In the genomic region with DNA sequence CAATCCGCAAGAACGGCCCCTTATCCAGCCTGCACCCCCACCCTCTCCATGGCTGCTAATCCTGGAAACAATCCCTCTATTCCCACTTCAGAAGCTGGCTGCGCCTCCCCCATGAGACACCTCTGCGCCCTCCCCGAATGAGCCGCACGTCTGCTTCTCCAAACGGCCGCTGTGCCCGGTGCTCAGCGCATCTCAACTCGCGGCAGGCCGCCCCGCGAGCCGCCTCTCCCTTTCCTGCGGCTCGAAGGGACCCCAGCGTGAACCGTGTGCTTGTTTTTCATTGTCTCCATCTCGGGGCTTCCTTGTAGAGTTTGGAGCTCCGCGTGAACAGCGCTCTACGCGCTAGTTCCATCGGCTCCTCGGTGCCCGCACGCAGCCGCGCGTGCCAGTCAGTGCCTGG, we compare ENCODE assay signal across 21 cellular contexts. TPM values are rescaled to one million over a fixed set of nuclear protein-coding genes. Genes with fewer than 3 reads are reported as not detected.
DNase-seq lines count a peak whose midpoint lies in the region; ATAC-seq and TF ChIP-seq lines count a peak whose summit lies in the region.
"Had no signal": no experiment of that assay in that cellular context is flagged by ENCODE, and none has a peak within 500 bp of the region (broad histone marks: within the 10 kb centered on the region; RNA-seq: fewer than 3 reads in every experiment).

No MANE protein-coding gene starts in this region.

- H3K36me3 Mint-ChIP-seq in activated CD4-positive, alpha-beta T cell treated with anti-CD3 and anti-CD28 coated beads, Interleukin-2, amount 10 ng/mL, durations not matched to agents 24 days and 14 days (ENCODE audit: low read depth) = peaks cover 4% of the 10 kb centered on the region
- peaks cover 5% of the 10 kb centered on the region for H3K36me3 Mint-ChIP-seq in activated CD4-positive, alpha-beta T cell treated with anti-CD3 and anti-CD28 coated beads, Interleukin-2, amount 10 ng/mL, durations not matched to agents 7 days and 5 days (ENCODE audit: low read depth)
- H3K36me3 Mint-ChIP-seq in GM23338 (ENCODE audit: low read depth) = no peaks in the 10 kb centered on the region
- H3K36me3 Mint-ChIP-seq: activated naive CD4-positive, alpha-beta T cell treated with anti-CD3 and anti-CD28 coated beads, Interleukin-2, amount 10 ng/mL, durations not matched to agents 7 days and 5 days; CD4-positive, CD25-positive, alpha-beta regulatory T cell had no signal

- TF ChIP-seq CTCF in GM23338 (conservative IDR thresholded peaks at IDR 0.05; ENCODE audit: low read depth in 2 of 2) = no peak
- peak in 1 of 56 donors; percentile 8 for TF ChIP-seq CTCF in dorsolateral prefrontal cortex (IDR thresholded peaks at IDR 0.05 in 54 of 56, conservative IDR thresholded peaks at IDR 0.05 in 2 of 56; ENCODE audit: low read depth in 1 of 56, partially characterized antibody in 56 of 56)
- TF ChIP-seq CTCF in osteoblast (IDR thresholded peaks at IDR 0.05; ENCODE audit: extremely low read depth, low read depth, low read length) = no peak
- TF ChIP-seq CTCF in GM10248 (IDR thresholded peaks at IDR 0.05; ENCODE audit: control extremely low read depth, extremely low read depth, low read depth, missing control alignments) = no peak
- TF ChIP-seq CTCF in brain microvascular endothelial cell (IDR thresholded peaks at IDR 0.05; ENCODE audit: low read depth, low read length, missing control alignments) = no peak

- H4K20me1 ChIP-seq in GM23338 (replicated peaks; ENCODE audit: insufficient read depth) (no peaks in the 10 kb centered on the region), osteoblast (ENCODE audit: insufficient read depth, low read length) (no peaks in the 10 kb centered on the region)

- peaks cover 24% of the 10 kb centered on the region for H3K27me3 Mint-ChIP-seq in activated CD4-positive, alpha-beta T cell treated with anti-CD3 and anti-CD28 coated beads, Interleukin-2, amount 10 ng/mL, durations not matched to agents 24 days and 14 days
- H3K27me3 Mint-ChIP-seq in activated CD4-positive, alpha-beta T cell treated with anti-CD3 and anti-CD28 coated beads, Interleukin-2, amount 10 ng/mL, durations not matched to agents 7 days and 5 days = peaks cover 20% of the 10 kb centered on the region
- H3K27me3 Mint-ChIP-seq in GM23338 (ENCODE audit: insufficient read depth, low read depth, poor library complexity) = peaks cover 2% of the 10 kb centered on the region

- no peaks in the 10 kb centered on the region for H3F3A ChIP-seq in GM23338 (replicated peaks; ENCODE audit: low read depth)

- POLR2A ChIA-PET in activated CD4-positive, alpha-beta T cell treated with anti-CD3 and anti-CD28 coated beads, Interleukin-2, amount 10 ng/mL, durations not matched to agents 7 days and 5 days (lab: Charles Lee) = no interaction called here
- POLR2A ChIA-PET in GM10248 (lab: Yijun Ruan, JAX) = no interaction called here

- peak overlapping the region; percentile 66; the same call in 1 of the 2 replicates for H2AFZ ChIP-seq in GM23338
- peak overlapping the region; percentile 47 for H2AFZ ChIP-seq in osteoblast (ENCODE audit: low read length)

- no peaks in the 10 kb centered on the region for H3K9me3 ChIP-seq in osteoblast (ENCODE audit: low read depth, low read length)
- H3K9me3 ChIP-seq: heart right ventricle had no signal

- intact Hi-C loops in activated CD4-positive, alpha-beta T cell treated with anti-CD3 and anti-CD28 coated beads, Interleukin-2, amount 10 ng/mL, durations not matched to agents 24 days and 14 days (cut with micrococcal nuclease) = no loop called here
- intact Hi-C loops in dorsolateral prefrontal cortex (cut with DNase I) = loop anchor here in 1 of 2 donors (10.0 kb wide), 1 partner anchor 806 kb away; no protein-coding TSS in a partner anchor

- H3K4me1 ChIP-seq in GM23338 (ENCODE audit: insufficient read depth) = peaks cover 20% of the 10 kb centered on the region
- peaks cover 2% of the 10 kb centered on the region for H3K4me1 ChIP-seq in osteoblast (ENCODE audit: insufficient read depth, low read length)

- H3K4me3 Mint-ChIP-seq in activated CD4-positive, alpha-beta T cell treated with anti-CD3 and anti-CD28 coated beads, Interleukin-2, amount 10 ng/mL, durations not matched to agents 24 days and 14 days = peak overlapping the region; percentile 30
- no peak overlapping the region for H3K4me3 Mint-ChIP-seq in activated CD4-positive, alpha-beta T cell treated with anti-CD3 and anti-CD28 coated beads, Interleukin-2, amount 10 ng/mL, durations not matched to agents 7 days and 5 days
- H3K4me3 Mint-ChIP-seq in GM23338 = no peak overlapping the region
- H3K4me3 Mint-ChIP-seq: activated naive CD4-positive, alpha-beta T cell treated with anti-CD3 and anti-CD28 coated beads, Interleukin-2, amount 10 ng/mL, durations not matched to agents 7 days and 5 days; IgD-negative memory B cell had no signal

- ATAC-seq in GM23338 = no peak
- ATAC-seq: activated CD4-positive, CD25-positive, alpha-beta regulatory T cell treated with anti-CD3 and anti-CD28 coated beads, Interleukin-2, amount 50 U/mL, for 24 hours; heart right ventricle; sciatic nerve had no signal

- peaks cover 19% of the 10 kb centered on the region for H3K4me1 Mint-ChIP-seq in activated CD4-positive, alpha-beta T cell treated with anti-CD3 and anti-CD28 coated beads, Interleukin-2, amount 10 ng/mL, durations not matched to agents 24 days and 14 days
- peaks cover 45% of the 10 kb centered on the region for H3K4me1 Mint-ChIP-seq in activated CD4-positive, alpha-beta T cell treated with anti-CD3 and anti-CD28 coated beads, Interleukin-2, amount 10 ng/mL, durations not matched to agents 7 days and 5 days
- peaks cover 18% of the 10 kb centered on the region for H3K4me1 Mint-ChIP-seq in GM23338

- DNase-seq in activated CD4-positive, alpha-beta T cell treated with anti-CD3 and anti-CD28 coated beads, Interleukin-2, amount 10 ng/mL, durations not matched to agents 24 days and 14 days = no peak
- no peak for DNase-seq in activated CD4-positive, alpha-beta T cell treated with anti-CD3 and anti-CD28 coated beads, Interleukin-2, amount 10 ng/mL, durations not matched to agents 7 days and 5 days
- DNase-seq in GM23338 (ENCODE audit: low spot score) (no peak), dorsolateral prefrontal cortex (peak in 1 of 10 donors; percentile 56), osteoblast (ENCODE audit: insufficient read length, low spot score, missing footprints) (peak; percentile 69), GM10248 (ENCODE audit: extremely low spot score) (no peak), SKM-1 treated with dmso at 0.1 percent for 144 hours (lab: John Stamatoyannopoulos, UW; ENCODE audit: unreplicated experiment) (no peak), brain microvascular endothelial cell (no peak)
- DNase-seq: activated CD8-positive, alpha-beta memory T cell treated with anti-CD3 and anti-CD28 coated beads, Interleukin-2, amount 50 U/mL, for 48 hours; activated naive CD4-positive, alpha-beta T cell treated with anti-CD3 and anti-CD28 coated beads, Interleukin-2, amount 10 ng/mL, durations not matched to agents 7 days and 5 days; CD4-positive, CD25-positive, alpha-beta regulatory T cell; effector memory CD4-positive, alpha-beta T cell; heart right ventricle; NCI-H187 treated with DMSO at 0.1 percent for 48 hours; NCI-H510A; SHP77 had no signal

- H3K4me3 ChIP-seq in GM23338 (no peak overlapping the region), dorsolateral prefrontal cortex (peak overlapping the region in 57 of 59 donors; percentile 11 to 65 (median 46)), osteoblast (ENCODE audit: insufficient read depth, low read length) (no peak overlapping the region), brain microvascular endothelial cell (ENCODE audit: low read depth, low read length) (no peak overlapping the region)
- H3K4me3 ChIP-seq: cardiac muscle cell had no signal

- H3K4me2 ChIP-seq in GM23338 (no peak overlapping the region), osteoblast (ENCODE audit: insufficient read depth, low read length) (no peak overlapping the region)

- no peak overlapping the region for H3K27ac Mint-ChIP-seq in activated CD4-positive, alpha-beta T cell treated with anti-CD3 and anti-CD28 coated beads, Interleukin-2, amount 10 ng/mL, durations not matched to agents 24 days and 14 days
- no peak overlapping the region for H3K27ac Mint-ChIP-seq in activated CD4-positive, alpha-beta T cell treated with anti-CD3 and anti-CD28 coated beads, Interleukin-2, amount 10 ng/mL, durations not matched to agents 7 days and 5 days
- no peak overlapping the region for H3K27ac Mint-ChIP-seq in GM23338
- H3K27ac Mint-ChIP-seq: activated naive CD4-positive, alpha-beta T cell treated with anti-CD3 and anti-CD28 coated beads, Interleukin-2, amount 10 ng/mL, durations not matched to agents 7 days and 5 days; CD4-positive, CD25-positive, alpha-beta regulatory T cell had no signal

- no peaks in the 10 kb centered on the region for H3K9me2 ChIP-seq in GM23338 (ENCODE audit: insufficient read depth)

- H3K27me3 ChIP-seq in GM23338 (ENCODE audit: insufficient read depth) (no peaks in the 10 kb centered on the region), dorsolateral prefrontal cortex (no peaks in the 10 kb centered on the region), osteoblast (ENCODE audit: insufficient read depth, low read length) (peaks cover 13% of the 10 kb centered on the region), brain microvascular endothelial cell (replicated peaks) (peaks cover 3% of the 10 kb centered on the region)
- H3K27me3 ChIP-seq: cardiac muscle cell had no signal

- CTCF ChIA-PET in activated CD4-positive, alpha-beta T cell treated with anti-CD3 and anti-CD28 coated beads, Interleukin-2, amount 10 ng/mL, durations not matched to agents 7 days and 5 days (lab: Charles Lee) = interaction anchor here (0.9 to 1.8 kb wide), 4 partner anchors 57 to 148 kb away, joined by 3 to 6 read pairs (median 4); no protein-coding TSS in a partner anchor
- CTCF ChIA-PET in GM10248 (lab: Yijun Ruan, JAX) = interaction anchor here (3.8 kb wide), 1 partner anchor 58 kb away, joined by 16 read pairs; no protein-coding TSS in a partner anchor

- no peaks in the 10 kb centered on the region for H3K36me3 ChIP-seq in GM23338 (ENCODE audit: insufficient read depth)
- no peaks in the 10 kb centered on the region for H3K36me3 ChIP-seq in osteoblast (ENCODE audit: insufficient read depth, low read length)
- H3K36me3 ChIP-seq in brain microvascular endothelial cell (replicated peaks) = no peaks in the 10 kb centered on the region
- H3K36me3 ChIP-seq: cardiac muscle cell, heart right ventricle had no signal

- in situ Hi-C loops in brain microvascular endothelial cell (cut with HindIII; ENCODE audit: low pct_ligation_motif_present, low sequenced_read_pairs) = no loop called here

- H3K9me3 Mint-ChIP-seq in activated CD4-positive, alpha-beta T cell treated with anti-CD3 and anti-CD28 coated beads, Interleukin-2, amount 10 ng/mL, durations not matched to agents 24 days and 14 days = no peaks in the 10 kb centered on the region
- H3K9me3 Mint-ChIP-seq in activated CD4-positive, alpha-beta T cell treated with anti-CD3 and anti-CD28 coated beads, Interleukin-2, amount 10 ng/mL, durations not matched to agents 7 days and 5 days = no peaks in the 10 kb centered on the region
- no peaks in the 10 kb centered on the region for H3K9me3 Mint-ChIP-seq in GM23338
- H3K9me3 Mint-ChIP-seq: activated naive CD4-positive, alpha-beta T cell treated with anti-CD3 and anti-CD28 coated beads, Interleukin-2, amount 10 ng/mL, durations not matched to agents 7 days and 5 days had no signal

- H3K27ac ChIP-seq in GM23338 (ENCODE audit: low read depth) = no peak overlapping the region
- H3K27ac ChIP-seq in dorsolateral prefrontal cortex = peak overlapping the region in 58 of 59 donors; percentile 29 to 96 (median 88)
- H3K27ac ChIP-seq in osteoblast (ENCODE audit: low read depth, low read length) = no peak overlapping the region
- H3K27ac ChIP-seq in brain microvascular endothelial cell = no peak overlapping the region
- H3K27ac ChIP-seq: cardiac muscle cell, heart right ventricle had no signal

- H3K79me2 ChIP-seq in GM23338 (replicated peaks; ENCODE audit: insufficient read depth) (no peaks in the 10 kb centered on the region), osteoblast (ENCODE audit: insufficient read depth, low read length) (no peaks in the 10 kb centered on the region)

RNA-seq across cellular contexts. Expression of gene FXYD4, which starts 20.8 kb away (rescaled TPM):
- not detected in 2 replicates for total RNA-seq in activated CD4-positive, alpha-beta T cell treated with anti-CD3 and anti-CD28 coated beads, Interleukin-2, amount 10 ng/mL, durations not matched to agents 24 days and 14 days
- not detected for total RNA-seq in activated CD4-positive, alpha-beta T cell treated with anti-CD3 and anti-CD28 coated beads, Interleukin-2, amount 10 ng/mL, durations not matched to agents 7 days and 5 days
- not detected in 2 replicates for total RNA-seq in GM23338 (2014; rRNA removed; shearing (Covaris generic))
- polyA plus RNA-seq in GM23338 (2016; fragmentation: Nextera tagmentation; extraction: Ambion mirVana) = not detected in 2 replicates
- total RNA-seq in dorsolateral prefrontal cortex (10 to 100 TPM in 1 of 120 experiments, 1 to 10 TPM in 56, under 1 TPM in 3, not detected in 60; 0.84 to 12.4 (median 2.4) TPM), osteoblast (not detected in 2 replicates)
- total RNA-seq: cardiac muscle cell; CD4-positive, CD25-positive, alpha-beta regulatory T cell; G401; sciatic nerve had no signal
- polyA plus RNA-seq: cardiac muscle cell; CD4-positive, CD25-positive, alpha-beta regulatory T cell; heart right ventricle; IgD-negative memory B cell had no signal

RNA-seq across cellular contexts. Expression of gene HNRNPF, which starts 58.3 kb away (rescaled TPM):
- total RNA-seq in activated CD4-positive, alpha-beta T cell treated with anti-CD3 and anti-CD28 coated beads, Interleukin-2, amount 10 ng/mL, durations not matched to agents 24 days and 14 days = 513 and 516 TPM in 2 replicates
- total RNA-seq in activated CD4-positive, alpha-beta T cell treated with anti-CD3 and anti-CD28 coated beads, Interleukin-2, amount 10 ng/mL, durations not matched to agents 7 days and 5 days = 100 to 1,000 TPM; 464 to 481 TPM
- 346 and 378 TPM in 2 replicates for total RNA-seq in GM23338 (2014; rRNA removed; shearing (Covaris generic))
- 197 and 210 TPM in 2 replicates for polyA plus RNA-seq in GM23338 (2016; fragmentation: Nextera tagmentation; extraction: Ambion mirVana)
- 100 to 1,000 TPM in 2 of 120 experiments, 10 to 100 TPM in 118; 39.3 to 109 (median 59.0) TPM for total RNA-seq in dorsolateral prefrontal cortex
- 221 and 229 TPM in 2 replicates for total RNA-seq in osteoblast

Comparison
In these comparisons a context has a peak if more than half of its experiments do, and no peak if none do; other contexts are left out.
1. H3K27ac ChIP-seq: peak in dorsolateral prefrontal cortex (58 of 59); none in GM23338 (single experiment), osteoblast (single experiment) and brain microvascular endothelial cell (single experiment).
2. H3K4me3 ChIP-seq: peak in dorsolateral prefrontal cortex (57 of 59); none in GM23338 (single experiment), osteoblast (single experiment) and brain microvascular endothelial cell (single experiment).